In genomic region chr19:10946964-10947657, GRCh38 we compare ENCODE assay signal across 12 cellular contexts. TPM values are rescaled to one million over a fixed set of nuclear protein-coding genes. Genes with fewer than 3 reads are reported as not detected.
DNase-seq lines count a peak whose midpoint lies in the region; TF ChIP-seq lines count a peak whose summit lies in the region.
"Had no signal": no experiment of that assay in that cellular context is flagged by ENCODE, and none has a peak within 500 bp of the region (broad histone marks: within the 10 kb centered on the region; RNA-seq: fewer than 3 reads in every experiment).

No MANE protein-coding gene starts in this region.

- DNase-seq in EH (ENCODE audit: low read depth) (peak; percentile 84), SK-N-MC (ENCODE audit: low read depth, low spot score) (peak; percentile 45), fibroblast of the aortic adventitia (ENCODE audit: low read depth) (peak; percentile 49), RKO (ENCODE audit: low spot score) (no peak), NCI-H2107 treated with DMSO at 0.1 percent for 48 hours (lab: John Stamatoyannopoulos, UW; ENCODE audit: unreplicated experiment) (no peak), osteoblast (ENCODE audit: insufficient read length, low spot score, missing footprints) (no peak)
- DNase-seq in effector memory CD4-positive, alpha-beta T cell = no peak
- DNase-seq: activated T-cell treated with anti-CD3 and anti-CD28 coated beads, Interleukin-2, amount 50 U/mL, for 72 hours; GF-D8; midbrain; psoas muscle had no signal

- peak overlapping the region; percentile 11 for H3K9ac ChIP-seq in SK-N-MC (ENCODE audit: insufficient read length)
- no peak overlapping the region for H3K9ac ChIP-seq in parathyroid adenoma

- H3K36me3 ChIP-seq in SK-N-MC (ENCODE audit: insufficient read depth, low read length) = no peaks in the 10 kb centered on the region
- H3K36me3 ChIP-seq in parathyroid adenoma (ENCODE audit: control insufficient read depth, insufficient read depth, low read length) = no peaks in the 10 kb centered on the region
- H3K36me3 ChIP-seq in effector memory CD4-positive, alpha-beta T cell (ENCODE audit: control insufficient read depth, insufficient read depth, low read length) = no peaks in the 10 kb centered on the region
- no peaks in the 10 kb centered on the region for H3K36me3 ChIP-seq in osteoblast (ENCODE audit: insufficient read depth, low read length)

- H3K27me3 ChIP-seq in parathyroid adenoma (ENCODE audit: control insufficient read depth, insufficient read depth, low read length) (no peaks in the 10 kb centered on the region), osteoblast (ENCODE audit: insufficient read depth, low read length) (no peaks in the 10 kb centered on the region)
- H3K27me3 ChIP-seq in effector memory CD4-positive, alpha-beta T cell (replicated peaks; ENCODE audit: control insufficient read depth, insufficient read depth, low read length, poor library complexity, severe bottlenecking) = no peaks in the 10 kb centered on the region

- H3K27ac ChIP-seq in SK-N-MC (peak overlapping the region; percentile 87), parathyroid adenoma (no peak overlapping the region), osteoblast (ENCODE audit: low read depth, low read length) (no peak overlapping the region)
- H3K27ac ChIP-seq in effector memory CD4-positive, alpha-beta T cell (ENCODE audit: insufficient read depth, low read length, poor library complexity, severe bottlenecking) = no peak overlapping the region
- H3K27ac ChIP-seq: psoas muscle had no signal

- H4K20me1 ChIP-seq in osteoblast (ENCODE audit: insufficient read depth, low read length) = no peaks in the 10 kb centered on the region

- H3K4me1 ChIP-seq in parathyroid adenoma (no peaks in the 10 kb centered on the region), osteoblast (ENCODE audit: insufficient read depth, low read length) (no peaks in the 10 kb centered on the region)
- H3K4me1 ChIP-seq in effector memory CD4-positive, alpha-beta T cell (ENCODE audit: control insufficient read depth, insufficient read depth, low read length, poor library complexity, severe bottlenecking) = no peaks in the 10 kb centered on the region

- H3K79me2 ChIP-seq in parathyroid adenoma = no peaks in the 10 kb centered on the region
- H3K79me2 ChIP-seq in osteoblast (ENCODE audit: insufficient read depth, low read length) = no peaks in the 10 kb centered on the region

- no peak overlapping the region for H3K4me3 ChIP-seq in SK-N-MC
- H3K4me3 ChIP-seq in fibroblast of the aortic adventitia (ENCODE audit: low read depth, low read length) = no peak overlapping the region
- H3K4me3 ChIP-seq in parathyroid adenoma (ENCODE audit: low read depth, low read length) = no peak overlapping the region
- no peak overlapping the region for H3K4me3 ChIP-seq in effector memory CD4-positive, alpha-beta T cell (ENCODE audit: insufficient read depth, low read depth, low read length, poor library complexity, severe bottlenecking)
- no peak overlapping the region for H3K4me3 ChIP-seq in osteoblast (ENCODE audit: insufficient read depth, low read length)
- H3K4me3 ChIP-seq: psoas muscle had no signal

- H2AFZ ChIP-seq in parathyroid adenoma = peak overlapping the region; percentile 60
- H2AFZ ChIP-seq in osteoblast (ENCODE audit: low read length) = no peak overlapping the region

- TF ChIP-seq CTCF in fibroblast of the aortic adventitia (IDR thresholded peaks at IDR 0.05; ENCODE audit: insufficient read depth, low read length) = no peak
- no peak for TF ChIP-seq CTCF in parathyroid adenoma (IDR thresholded peaks at IDR 0.05)
- TF ChIP-seq CTCF in osteoblast (IDR thresholded peaks at IDR 0.05; ENCODE audit: extremely low read depth, low read depth, low read length) = no peak

- H3K9me3 ChIP-seq in SK-N-MC (ENCODE audit: low read depth, low read length) (no peaks in the 10 kb centered on the region), parathyroid adenoma (ENCODE audit: control insufficient read depth, low read length) (no peaks in the 10 kb centered on the region), osteoblast (ENCODE audit: low read depth, low read length) (no peaks in the 10 kb centered on the region)
- H3K9me3 ChIP-seq in effector memory CD4-positive, alpha-beta T cell (ENCODE audit: control insufficient read depth, low read length) = no peaks in the 10 kb centered on the region
- H3K9me3 ChIP-seq: psoas muscle had no signal

- H3K4me2 ChIP-seq in parathyroid adenoma (ENCODE audit: low read length) = no peak overlapping the region
- no peak overlapping the region for H3K4me2 ChIP-seq in osteoblast (ENCODE audit: insufficient read depth, low read length)

RNA-seq across cellular contexts. Expression of gene SMARCA4, which starts 13.7 kb away (rescaled TPM):
- total RNA-seq in fibroblast of the aortic adventitia (ENCODE audit: low replicate concordance) (46.5 and 63.8 TPM in 2 replicates), osteoblast (52.2 and 52.8 TPM in 2 replicates)

RNA-seq across cellular contexts. Expression of gene TIMM29, which starts 18.5 kb away (rescaled TPM):
- total RNA-seq in fibroblast of the aortic adventitia (ENCODE audit: low replicate concordance) (18.4 and 41.5 TPM in 2 replicates), osteoblast (31.8 and 34.8 TPM in 2 replicates)

RNA-seq across cellular contexts. Expression of gene YIPF2, which starts 18.7 kb away (rescaled TPM):
- total RNA-seq in fibroblast of the aortic adventitia (ENCODE audit: low replicate concordance) = 68.7 and 89.1 TPM in 2 replicates
- total RNA-seq in osteoblast = 114 and 126 TPM in 2 replicates

Comparison
In these comparisons a context has a peak if more than half of its experiments do, and no peak if none do; other contexts are left out.
1. DNase-seq: peak in EH (single experiment), SK-N-MC (single experiment) and fibroblast of the aortic adventitia (single experiment); none in effector memory CD4-positive, alpha-beta T cell (0 of 3), RKO (single experiment), NCI-H2107 treated with DMSO at 0.1 percent for 48 hours (single experiment) and osteoblast (single experiment).